In the genomic region with DNA sequence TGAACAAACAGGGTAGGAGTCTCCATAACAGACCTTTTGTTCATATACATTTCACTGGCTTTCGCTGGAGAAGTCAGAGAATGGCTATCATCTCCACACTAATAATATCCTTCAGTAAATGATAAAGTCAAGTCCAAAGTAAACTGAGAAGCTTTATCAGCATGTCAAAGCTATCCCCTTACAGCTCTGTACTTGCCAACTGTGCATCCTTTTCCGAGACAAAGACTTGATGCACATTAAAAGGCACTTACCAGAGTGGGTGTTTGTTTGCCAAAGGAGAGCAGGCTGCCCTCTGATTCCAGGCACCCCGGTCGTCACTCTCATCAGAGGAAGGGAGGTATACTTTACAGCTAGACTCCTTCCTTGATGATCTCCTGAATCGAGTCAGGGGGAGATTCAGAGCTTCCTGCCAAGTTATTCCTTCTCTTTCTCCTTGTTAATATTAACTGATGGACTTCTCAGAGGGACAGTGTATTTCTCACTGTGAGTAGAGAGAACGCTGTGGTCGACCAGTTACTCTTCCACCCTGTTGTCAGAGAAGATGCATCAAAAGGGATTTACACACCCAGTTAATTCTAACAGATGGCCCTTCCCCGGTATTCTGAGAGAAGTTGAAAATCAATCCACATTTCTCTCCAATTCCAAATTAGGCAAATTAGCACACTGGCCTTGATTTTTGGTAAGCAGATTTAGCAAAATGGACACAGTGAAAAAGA, we compare ENCODE assay signal across 1 cellular context.
TF ChIP-seq lines count a peak whose summit lies in the region.

No MANE protein-coding gene starts in this region.

TF ChIP-seq in HEK293, 187 proteins besides CTCF, POLR2A, EP300 and RAD21 (continued from another document):
- TF ChIP-seq, protein P1, sequence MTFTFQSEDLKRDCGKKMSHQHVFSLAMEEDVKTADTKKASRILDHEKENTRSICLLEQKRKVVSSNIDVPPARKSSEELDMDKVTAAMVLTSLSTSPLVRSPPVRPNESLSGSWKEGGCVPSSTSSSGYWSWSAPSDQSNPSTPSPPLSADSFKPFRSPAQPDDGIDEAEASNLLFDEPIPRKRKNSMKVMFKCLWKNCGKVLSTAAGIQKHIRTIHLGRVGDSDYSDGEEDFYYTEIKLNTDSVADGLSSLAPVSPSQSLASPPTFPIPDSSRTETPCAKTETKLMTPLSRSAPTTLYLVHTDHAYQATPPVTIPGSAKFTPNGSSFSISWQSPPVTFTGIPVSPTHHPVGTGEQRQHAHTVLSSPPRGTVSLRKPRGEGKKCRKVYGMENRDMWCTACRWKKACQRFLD (tag by site-specific recombination; IDR thresholded peaks at IDR 0.05) = no peak
- TF ChIP-seq ZNF664 (tag by site-specific recombination; IDR thresholded peaks at IDR 0.05) (no peak; the same call in 1 of the 2 replicates), EGR2 (tag by site-specific recombination; IDR thresholded peaks at IDR 0.05; ENCODE audit: low read depth) (peak; percentile 84), ZXDB (tag by site-specific recombination; IDR thresholded peaks at IDR 0.05) (peak; percentile 82), ZNF76 (tag by site-specific recombination; IDR thresholded peaks at IDR 0.05; ENCODE audit: borderline replicate concordance, low read depth) (no peak)
- TF ChIP-seq, protein P2, sequence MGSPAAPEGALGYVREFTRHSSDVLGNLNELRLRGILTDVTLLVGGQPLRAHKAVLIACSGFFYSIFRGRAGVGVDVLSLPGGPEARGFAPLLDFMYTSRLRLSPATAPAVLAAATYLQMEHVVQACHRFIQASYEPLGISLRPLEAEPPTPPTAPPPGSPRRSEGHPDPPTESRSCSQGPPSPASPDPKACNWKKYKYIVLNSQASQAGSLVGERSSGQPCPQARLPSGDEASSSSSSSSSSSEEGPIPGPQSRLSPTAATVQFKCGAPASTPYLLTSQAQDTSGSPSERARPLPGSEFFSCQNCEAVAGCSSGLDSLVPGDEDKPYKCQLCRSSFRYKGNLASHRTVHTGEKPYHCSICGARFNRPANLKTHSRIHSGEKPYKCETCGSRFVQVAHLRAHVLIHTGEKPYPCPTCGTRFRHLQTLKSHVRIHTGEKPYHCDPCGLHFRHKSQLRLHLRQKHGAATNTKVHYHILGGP (tag by site-specific recombination; IDR thresholded peaks at IDR 0.05) = no peak
